In genomic region chr4:26432419-26432818, GRCh38 we compare ENCODE assay signal across 23 cellular contexts. TPM values are rescaled to one million over a fixed set of nuclear protein-coding genes. Genes with fewer than 3 reads are reported as not detected.
"Had no signal": no experiment of that assay in that cellular context is flagged by ENCODE, and none has a peak within 500 bp of the region (broad histone marks: within the 10 kb centered on the region; RNA-seq: fewer than 3 reads in every experiment).

No MANE protein-coding gene starts in this region.

- H3K36me3 ChIP-seq: breast epithelium had no signal

- H3K9me3 Mint-ChIP-seq: activated naive CD4-positive, alpha-beta T cell treated with anti-CD3 and anti-CD28 coated beads, Interleukin-2, amount 50 U/mL, for 72 hours; stimulated activated naive B cell treated with anti-CD40 and anti-IgM and Interleukin-4, amounts not matched to agents 10 μg/mL and 1 μg/mL and 100 μg/mL, for 72 hours had no signal

- H3K4me3 Mint-ChIP-seq: stimulated activated naive B cell treated with anti-CD40 and anti-IgM and Interleukin-4, amounts not matched to agents 10 μg/mL and 1 μg/mL and 100 μg/mL, for 72 hours had no signal

- H3K27me3 ChIP-seq: ascending aorta, breast epithelium, gastroesophageal sphincter, transverse colon had no signal

- H3K4me1 ChIP-seq: ascending aorta, breast epithelium had no signal

- H3K27ac ChIP-seq: ascending aorta, breast epithelium, gastroesophageal sphincter had no signal

- H3K27ac Mint-ChIP-seq: stimulated activated naive B cell treated with anti-CD40 and anti-IgM and Interleukin-4, amounts not matched to agents 10 μg/mL and 1 μg/mL and 100 μg/mL, for 72 hours had no signal

- DNase-seq: activated CD4-positive, alpha-beta T cell treated with anti-CD3 and anti-CD28 coated beads for 1 hour; activated T-cell treated with anti-CD3 and anti-CD28 coated beads, Interleukin-2, amount 50 U/mL, for 1 hour; cerebellar nuclear complex; cortex of kidney; head of caudate nucleus; hypothalamus; left ventricle myocardium superior; mammary epithelial cell; midbrain; nucleus accumbens; posterior cingulate gyrus; stimulated activated CD4-positive, alpha-beta T cell treated with anti-CD3 and anti-CD28 coated beads, Interleukin-15, amount 100 ng/mL, for 24 hours; stimulated activated naive B cell treated with anti-CD40 and anti-IgM and Interleukin-4, amounts not matched to agents 10 μg/mL and 1 μg/mL and 100 μg/mL, for 72 hours; T-helper 1 cell; transverse colon had no signal

- H3K4me3 ChIP-seq: ascending aorta, breast epithelium, gastroesophageal sphincter, smooth muscle cell, transverse colon had no signal

- H3K9me3 ChIP-seq: ascending aorta, breast epithelium, gastroesophageal sphincter, transverse colon had no signal

- ATAC-seq: activated naive CD4-positive, alpha-beta T cell treated with anti-CD3 and anti-CD28 coated beads, Interleukin-2, amount 50 U/mL, for 72 hours; gastroesophageal sphincter; left ventricle myocardium superior; sciatic nerve; stimulated activated naive B cell treated with anti-CD40 and anti-IgM and Interleukin-4, amounts not matched to agents 10 μg/mL and 1 μg/mL and 100 μg/mL, for 72 hours had no signal

- H3K27me3 Mint-ChIP-seq: stimulated activated naive B cell treated with anti-CD40 and anti-IgM and Interleukin-4, amounts not matched to agents 10 μg/mL and 1 μg/mL and 100 μg/mL, for 72 hours had no signal

- H3K4me2 ChIP-seq: smooth muscle cell had no signal

RNA-seq across cellular contexts. Expression of gene CCKAR, which starts 57.9 kb away (rescaled TPM):
- total RNA-seq: activated naive CD4-positive, alpha-beta T cell treated with anti-CD3 and anti-CD28 coated beads, Interleukin-2, amount 50 U/mL, for 72 hours; ascending aorta; breast epithelium; epithelial cell of proximal tubule; left ventricle myocardium superior; mammary epithelial cell; sciatic nerve had no signal
- polyA plus RNA-seq: mammary epithelial cell, neural cell had no signal
